ENCODE assay signal across 8 cellular contexts in the genomic region with DNA sequence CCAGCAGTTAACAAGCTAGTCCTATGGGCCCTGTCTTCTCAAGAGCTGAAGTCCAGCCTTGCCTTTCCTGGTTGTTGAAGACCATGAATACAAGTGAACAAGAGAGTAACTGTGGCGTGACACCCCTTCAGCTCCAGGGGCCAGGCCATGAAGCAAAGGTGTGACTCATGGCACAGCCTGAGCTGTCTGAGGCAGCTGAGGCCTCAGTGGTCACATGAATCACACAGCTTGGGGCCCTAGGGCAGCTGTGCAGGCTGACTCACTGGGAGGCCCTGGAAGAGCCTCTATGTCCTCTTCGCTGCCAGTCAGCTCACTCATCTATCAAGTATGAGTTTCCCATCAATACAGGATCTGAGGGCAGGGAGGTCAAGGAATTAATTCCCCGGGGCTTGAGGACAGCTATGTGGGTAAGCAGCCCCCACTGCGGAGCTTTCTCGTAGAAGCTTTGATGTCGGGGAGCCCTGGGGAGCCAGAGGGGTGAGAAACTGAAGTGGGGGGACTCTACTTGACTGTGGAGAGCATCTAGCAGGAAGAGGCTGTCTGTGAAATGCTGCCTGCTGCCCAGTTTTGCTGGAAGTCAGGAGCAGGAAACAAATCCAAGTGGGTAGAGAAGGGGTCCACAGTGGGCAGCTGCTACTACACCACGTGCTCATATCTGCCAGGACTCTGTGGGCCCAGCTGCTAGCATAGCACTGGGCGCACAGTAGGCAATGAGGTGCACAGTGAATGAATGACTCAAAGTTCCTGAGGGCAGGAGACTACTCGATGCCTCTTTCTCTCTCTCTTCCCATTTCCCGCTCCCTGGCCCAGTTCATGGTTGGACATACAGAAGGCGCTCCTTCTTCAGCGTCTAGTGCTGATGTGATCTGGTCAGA. TPM values are rescaled to one million over a fixed set of nuclear protein-coding genes. Genes with fewer than 3 reads are reported as not detected.
DNase-seq lines count a peak whose midpoint lies in the region; ATAC-seq and TF ChIP-seq lines count a peak whose summit lies in the region.

No MANE protein-coding gene starts in this region.

- H3K4me3 ChIP-seq in RWPE2 (ENCODE audit: severe bottlenecking) = no peak overlapping the region
- H3K4me3 ChIP-seq in mesenchymal stem cell (ENCODE audit: insufficient read depth in 1 of 2, low read depth in 1 of 2, low read length in 2 of 2) = no peak overlapping the region

- H2BK5ac ChIP-seq in mesenchymal stem cell (ENCODE audit: low read depth, low read length, poor library complexity, severe bottlenecking) = peak overlapping the region; percentile 99

- H4K8ac ChIP-seq in mesenchymal stem cell (ENCODE audit: low read length) = peak overlapping the region; percentile 92

- H4K91ac ChIP-seq in mesenchymal stem cell (ENCODE audit: low read length) = peak overlapping the region; percentile 83

- H3K36me3 ChIP-seq in RWPE2 (ENCODE audit: low read depth) (peaks cover 40% of the 10 kb centered on the region), mesenchymal stem cell (ENCODE audit: control insufficient read depth in 1 of 2, insufficient read depth in 2 of 2, low read depth in 1 of 2, low read length in 2 of 2) (no peaks in the 10 kb centered on the region)

- H3K27me3 Mint-ChIP-seq in stimulated activated naive B cell treated with anti-CD40 and anti-IgM and Interleukin-4, amounts not matched to agents 10 μg/mL and 1 μg/mL and 100 μg/mL, for 72 hours = no peaks in the 10 kb centered on the region

- H3K4ac ChIP-seq in mesenchymal stem cell (ENCODE audit: low read depth in 1 of 2, low read length in 2 of 2) = peak overlapping the region; percentile 95 to 97

- no peak for TF ChIP-seq CTCF in RWPE2 (IDR thresholded peaks at IDR 0.05; ENCODE audit: poor library complexity, severe bottlenecking)

- H2BK15ac ChIP-seq in mesenchymal stem cell (ENCODE audit: low read depth, poor library complexity, severe bottlenecking) = peak overlapping the region; percentile 89

- in situ Hi-C loops in G401 (cut with HindIII; ENCODE audit: low sequenced_read_pairs) = no loop called here

- no peak overlapping the region for H3K23ac ChIP-seq in mesenchymal stem cell (ENCODE audit: low read length in 2 of 2)

- peak; percentile 77 for ATAC-seq in RWPE2 (ENCODE audit: low read depth)
- ATAC-seq in stimulated activated naive B cell treated with anti-CD40 and anti-IgM and Interleukin-4, amounts not matched to agents 10 μg/mL and 1 μg/mL and 100 μg/mL, for 72 hours (replicated peaks) = peak; percentile 81 to 84

- H3K4me1 Mint-ChIP-seq in stimulated activated naive B cell treated with anti-CD40 and anti-IgM and Interleukin-4, amounts not matched to agents 10 μg/mL and 1 μg/mL and 100 μg/mL, for 72 hours = peaks cover 17 to 32% of the 10 kb centered on the region in 2 donors

- H3K14ac ChIP-seq in mesenchymal stem cell (ENCODE audit: low read length in 2 of 2) = peak overlapping the region in 1 of 2 experiments; percentile 92

- H2BK12ac ChIP-seq in mesenchymal stem cell (ENCODE audit: low read length in 2 of 2) = peak overlapping the region; percentile 99 to 100

- H3K4me1 ChIP-seq in RWPE2 (ENCODE audit: insufficient read depth, poor library complexity, severe bottlenecking) (peaks cover 83% of the 10 kb centered on the region), mesenchymal stem cell (ENCODE audit: control insufficient read depth, insufficient read depth, low read depth, low read length) (peaks cover 57% of the 10 kb centered on the region)

- no peak overlapping the region for H3K4me2 ChIP-seq in mesenchymal stem cell (ENCODE audit: low read length, poor library complexity, severe bottlenecking)

- H3K27ac Mint-ChIP-seq in stimulated activated naive B cell treated with anti-CD40 and anti-IgM and Interleukin-4, amounts not matched to agents 10 μg/mL and 1 μg/mL and 100 μg/mL, for 72 hours = peak overlapping the region; percentile 70

- 19% methylated on average over 11 of the region's 12 CpGs for WGBS in mesenchymal stem cell

- H2BK120ac ChIP-seq in mesenchymal stem cell (ENCODE audit: low read depth, low read length) = peak overlapping the region; percentile 98

- peaks cover 4% of the 10 kb centered on the region for H3K79me1 ChIP-seq in mesenchymal stem cell (replicated peaks; ENCODE audit: low read length, poor library complexity, severe bottlenecking)

- H3K27ac ChIP-seq in RWPE2 (ENCODE audit: poor library complexity, severe bottlenecking) (peak overlapping the region; percentile 99), mesenchymal stem cell (ENCODE audit: low read length, poor library complexity, severe bottlenecking) (peak overlapping the region; percentile 99)

- peak; percentile 99 for DNase-seq in GM04503 (ENCODE audit: low read depth)
- DNase-seq in RWPE2 (ENCODE audit: low spot score) = peak; percentile 100
- peak; percentile 99 for DNase-seq in amniotic epithelial cell (ENCODE audit: low read depth)
- DNase-seq in mesenchymal stem cell = peak; percentile 100
- DNase-seq in stimulated activated naive B cell treated with anti-CD40 and anti-IgM and Interleukin-4, amounts not matched to agents 10 μg/mL and 1 μg/mL and 100 μg/mL, for 72 hours = peak; percentile 24
- no peak for DNase-seq in NCI-H187 (lab: John Stamatoyannopoulos, UW)
- DNase-seq in G401 (ENCODE audit: low spot score) = no peak
- no peak for DNase-seq in NAMALWA (ENCODE audit: low spot score)

- peaks cover 29 to 51% of the 10 kb centered on the region in 2 donors for H3K36me3 Mint-ChIP-seq in stimulated activated naive B cell treated with anti-CD40 and anti-IgM and Interleukin-4, amounts not matched to agents 10 μg/mL and 1 μg/mL and 100 μg/mL, for 72 hours

- H3K9me3 Mint-ChIP-seq in stimulated activated naive B cell treated with anti-CD40 and anti-IgM and Interleukin-4, amounts not matched to agents 10 μg/mL and 1 μg/mL and 100 μg/mL, for 72 hours = no peaks in the 10 kb centered on the region

- H2AFZ ChIP-seq in mesenchymal stem cell (ENCODE audit: low read depth, low read length) = no peak overlapping the region

- peak overlapping the region; percentile 99 for H2AK5ac ChIP-seq in mesenchymal stem cell (ENCODE audit: low read length, severe bottlenecking)

- H3K9me3 ChIP-seq in RWPE2 (ENCODE audit: severe bottlenecking) (no peaks in the 10 kb centered on the region), mesenchymal stem cell (ENCODE audit: control insufficient read depth, low read length) (no peaks in the 10 kb centered on the region)

- H3K27me3 ChIP-seq in RWPE2 (ENCODE audit: insufficient read depth, poor library complexity, severe bottlenecking) = no peaks in the 10 kb centered on the region
- no peaks in the 10 kb centered on the region for H3K27me3 ChIP-seq in mesenchymal stem cell (ENCODE audit: control insufficient read depth in 1 of 2, insufficient read depth in 1 of 2, low read length in 2 of 2)

- peak overlapping the region; percentile 94 to 98 for H3K18ac ChIP-seq in mesenchymal stem cell (ENCODE audit: low read depth in 1 of 2, low read length in 2 of 2)

- H3K4me3 Mint-ChIP-seq in stimulated activated naive B cell treated with anti-CD40 and anti-IgM and Interleukin-4, amounts not matched to agents 10 μg/mL and 1 μg/mL and 100 μg/mL, for 72 hours = no peak overlapping the region

- H3K9ac ChIP-seq in mesenchymal stem cell (ENCODE audit: low read length) = peak overlapping the region; percentile 70

RNA-seq across cellular contexts. Expression of gene FAM83C, which starts 13.7 kb away (rescaled TPM):
- not detected for polyA plus RNA-seq in mesenchymal stem cell (2013, experiment 1 of 2)
- not detected for polyA plus RNA-seq in mesenchymal stem cell (2013, experiment 2 of 2)
- not detected in 2 replicates for total RNA-seq in G401 (2014; rRNA removed; shearing (Covaris generic))

RNA-seq across cellular contexts. Expression of gene EIF6, which starts 21.3 kb away (rescaled TPM):
- polyA plus RNA-seq in mesenchymal stem cell (2013, experiment 1 of 2) = 110 TPM
- 112 TPM for polyA plus RNA-seq in mesenchymal stem cell (2013, experiment 2 of 2)
- 147 and 164 TPM in 2 replicates for total RNA-seq in G401 (2014; rRNA removed; shearing (Covaris generic))

RNA-seq across cellular contexts. Expression of gene MMP24OS, which starts 28.0 kb away (rescaled TPM):
- polyA plus RNA-seq in mesenchymal stem cell (2013, experiment 1 of 2) = 114 TPM
- 114 TPM for polyA plus RNA-seq in mesenchymal stem cell (2013, experiment 2 of 2)
- total RNA-seq in G401 (2014; rRNA removed; shearing (Covaris generic)) = 8.6 and 10.7 TPM in 2 replicates

Comparison
In these comparisons a context has a peak if more than half of its experiments do, and no peak if none do; other contexts are left out.
1. DNase-seq: peak in GM04503 (single experiment), RWPE2 (single experiment), amniotic epithelial cell (single experiment), mesenchymal stem cell (single experiment) and stimulated activated naive B cell treated with anti-CD40 and anti-IgM and Interleukin-4, amounts not matched to agents 10 μg/mL and 1 μg/mL and 100 μg/mL, for 72 hours (single experiment); none in NCI-H187 (0 of 2), G401 (single experiment) and NAMALWA (single experiment).